16 cellular contexts compared by ENCODE assay signal in genomic region chr11:118511576-118511975, GRCh38. TPM values are rescaled to one million over a fixed set of nuclear protein-coding genes. Genes with fewer than 3 reads are reported as not detected.
A peak's percentile ranks its signal among the peaks of the same experiment; 100 is the strongest.
DNase-seq lines count a peak whose midpoint lies in the region; ATAC-seq and TF ChIP-seq lines count a peak whose summit lies in the region.
"Had no signal": no experiment of that assay in that cellular context is flagged by ENCODE, and none has a peak within 500 bp of the region (broad histone marks: within the 10 kb centered on the region; RNA-seq: fewer than 3 reads in every experiment).

No MANE protein-coding gene starts in this region.

- H3K27ac Mint-ChIP-seq in CD4-positive, alpha-beta T cell = peak overlapping the region; percentile 24
- H3K27ac Mint-ChIP-seq in GM23338 (peak overlapping the region; percentile 50), natural killer cell (no peak overlapping the region)
- peak overlapping the region; percentile 75 for H3K27ac Mint-ChIP-seq in central memory CD8-positive, alpha-beta T cell (ENCODE audit: low read depth)
- H3K27ac Mint-ChIP-seq: B cell had no signal

- peaks cover 21% of the 10 kb centered on the region for H3K4me1 Mint-ChIP-seq in CD4-positive, alpha-beta T cell (ENCODE audit: low read depth)
- H3K4me1 Mint-ChIP-seq in GM23338 (peaks cover 13% of the 10 kb centered on the region), natural killer cell (peaks cover 7 to 8% of the 10 kb centered on the region in 2 donors)
- H3K4me1 Mint-ChIP-seq in central memory CD8-positive, alpha-beta T cell = peaks cover 9% of the 10 kb centered on the region

- no peaks in the 10 kb centered on the region for H3K27me3 ChIP-seq in CD4-positive, alpha-beta T cell (ENCODE audit: control insufficient read depth, insufficient read depth, low read length)
- H3K27me3 ChIP-seq in GM23338 (ENCODE audit: insufficient read depth) = no peaks in the 10 kb centered on the region
- no peaks in the 10 kb centered on the region for H3K27me3 ChIP-seq in HUES64 (ENCODE audit: insufficient read depth, low read length)
- H3K27me3 ChIP-seq: BLaER1 treated with 17β-estradiol and CSF1 and Interleukin-3, amounts not matched to agents 10 nM and 100 nM had no signal

- intact Hi-C loops in CD4-positive, alpha-beta T cell (cut with DNase I, micrococcal nuclease) = no loop called here
- intact Hi-C loops in natural killer cell (cut with micrococcal nuclease) = no loop called here

- H3F3A ChIP-seq in GM23338 (replicated peaks; ENCODE audit: low read depth) = peaks cover 21% of the 10 kb centered on the region; the same call in 1 of the 2 replicates

- no peaks in the 10 kb centered on the region; the same call in 1 of the 2 replicates for H3K79me2 ChIP-seq in GM23338 (replicated peaks; ENCODE audit: insufficient read depth)

- no peak for ATAC-seq in CD4-positive, alpha-beta T cell (ENCODE audit: poor library complexity)
- ATAC-seq in GM23338 (peak; percentile 82), natural killer cell (no peak), GM21528 (IDR thresholded peaks at IDR 0.05; ENCODE audit: low FRiP score, unreplicated experiment) (no peak)
- no peak for ATAC-seq in central memory CD8-positive, alpha-beta T cell (replicated peaks; ENCODE audit: extremely low read depth, poor library complexity, severe bottlenecking)

- peaks cover 93% of the 10 kb centered on the region for H3K36me3 Mint-ChIP-seq in CD4-positive, alpha-beta T cell (ENCODE audit: low read depth)
- H3K36me3 Mint-ChIP-seq in GM23338 (ENCODE audit: low read depth) (peaks cover 89% of the 10 kb centered on the region), natural killer cell (peaks cover 12% of the 10 kb centered on the region)
- H3K36me3 Mint-ChIP-seq in central memory CD8-positive, alpha-beta T cell (ENCODE audit: insufficient read depth) = peaks cover 74% of the 10 kb centered on the region

- H3K9me2 ChIP-seq in GM23338 (ENCODE audit: insufficient read depth) = no peaks in the 10 kb centered on the region

- POLR2A ChIA-PET in CD4-positive, alpha-beta T cell (lab: Charles Lee) = no interaction called here

- H3K4me1 ChIP-seq in GM23338 (ENCODE audit: insufficient read depth) (0 out of 2 replicates have a peak, but pooled peaks cover 6% of the 10 kb centered on the region), HUES64 (ENCODE audit: insufficient read depth, low read length) (peaks cover 3% of the 10 kb centered on the region; the same call in 1 of the 2 replicates)

- 68% methylated on average over 4 of the region's 4 CpGs for WGBS in HUES64

- H3K36me3 ChIP-seq in GM23338 (ENCODE audit: insufficient read depth) = peaks cover 72% of the 10 kb centered on the region
- peaks cover 96% of the 10 kb centered on the region for H3K36me3 ChIP-seq in HUES64 (ENCODE audit: insufficient read depth, low read length)

- H3K27ac ChIP-seq in CD4-positive, alpha-beta T cell (ENCODE audit: low read depth, low read length) = no peak overlapping the region
- H3K27ac ChIP-seq in GM23338 (ENCODE audit: low read depth) = peak overlapping the region; percentile 65; the same call in 1 of the 2 replicates
- peak overlapping the region; percentile 58; the same call in 1 of the 2 replicates for H3K27ac ChIP-seq in HUES64 (ENCODE audit: low read depth, low read length)
- H3K27ac ChIP-seq: HL-60, KMS-11 had no signal

- H3K9ac ChIP-seq in HUES64 (ENCODE audit: low read depth, low read length) = no peak overlapping the region
- H3K9ac ChIP-seq: BLaER1 treated with 17β-estradiol and CSF1 and Interleukin-3, amounts not matched to agents 10 nM and 100 nM; KMS-11 had no signal

- TF ChIP-seq CTCF in CD4-positive, alpha-beta T cell (IDR thresholded peaks at IDR 0.05) = no peak
- TF ChIP-seq CTCF in GM23338 (conservative IDR thresholded peaks at IDR 0.05; ENCODE audit: low read depth in 2 of 2) = no peak
- no peak for TF ChIP-seq CTCF in natural killer cell (IDR thresholded peaks at IDR 0.05)

- no peak for DNase-seq in CD4-positive, alpha-beta T cell
- DNase-seq in GM23338 (ENCODE audit: low spot score) (peak; percentile 14), HuH-7 (ENCODE audit: low spot score) (no peak), natural killer cell (no peak)
- no peak for DNase-seq in central memory CD8-positive, alpha-beta T cell (ENCODE audit: low spot score in 2 of 2)
- DNase-seq in stimulated activated CD4-positive, alpha-beta T cell treated with anti-CD3 and anti-CD28 coated beads, Interleukin-4, amount 100 ng/mL, for 24 hours = no peak
- DNase-seq: CD8-positive, alpha-beta memory T cell; COR-L47; HCEC 1CT had no signal

- H2AFZ ChIP-seq in GM23338 = no peak overlapping the region

- no peak overlapping the region for H3K4me3 Mint-ChIP-seq in CD4-positive, alpha-beta T cell
- H3K4me3 Mint-ChIP-seq in GM23338 = no peak overlapping the region
- no peak overlapping the region for H3K4me3 Mint-ChIP-seq in central memory CD8-positive, alpha-beta T cell
- H3K4me3 Mint-ChIP-seq in natural killer cell = no peak overlapping the region
- H3K4me3 Mint-ChIP-seq: B cell; CD8-positive, alpha-beta memory T cell had no signal

- 0 out of 2 replicates have a peak overlapping the region, but pooled peaks have one; percentile 13 for H3K4me2 ChIP-seq in GM23338
- H3K4me2 ChIP-seq: BLaER1 treated with 17β-estradiol and CSF1 and Interleukin-3, amounts not matched to agents 10 nM and 100 nM; KMS-11 had no signal

- no peaks in the 10 kb centered on the region for H3K9me3 Mint-ChIP-seq in CD4-positive, alpha-beta T cell
- H3K9me3 Mint-ChIP-seq in GM23338 = no peaks in the 10 kb centered on the region
- H3K9me3 Mint-ChIP-seq in central memory CD8-positive, alpha-beta T cell = no peaks in the 10 kb centered on the region
- no peaks in the 10 kb centered on the region for H3K9me3 Mint-ChIP-seq in natural killer cell
- H3K9me3 Mint-ChIP-seq: CD8-positive, alpha-beta memory T cell had no signal

- H3K9me3 ChIP-seq in CD4-positive, alpha-beta T cell (ENCODE audit: control insufficient read depth, low read length) = no peaks in the 10 kb centered on the region
- no peaks in the 10 kb centered on the region for H3K9me3 ChIP-seq in HUES64 (ENCODE audit: insufficient read depth, low read depth, low read length)
- H3K9me3 ChIP-seq: BLaER1 treated with 17β-estradiol and CSF1 and Interleukin-3, amounts not matched to agents 10 nM and 100 nM had no signal

- no peaks in the 10 kb centered on the region for H3K27me3 Mint-ChIP-seq in CD4-positive, alpha-beta T cell
- H3K27me3 Mint-ChIP-seq in GM23338 (ENCODE audit: insufficient read depth, low read depth, poor library complexity) (no peaks in the 10 kb centered on the region), natural killer cell (ENCODE audit: low read depth in 2 of 2) (no peaks in the 10 kb centered on the region)
- no peaks in the 10 kb centered on the region for H3K27me3 Mint-ChIP-seq in central memory CD8-positive, alpha-beta T cell
- H3K27me3 Mint-ChIP-seq: B cell; CD8-positive, alpha-beta memory T cell had no signal

- CTCF ChIA-PET in CD4-positive, alpha-beta T cell (lab: Charles Lee) = no interaction called here

- H3K4me3 ChIP-seq in GM23338 (no peak overlapping the region), HUES64 (ENCODE audit: low read length) (no peak overlapping the region)
- H3K4me3 ChIP-seq: BLaER1 treated with 17β-estradiol and CSF1 and Interleukin-3, amounts not matched to agents 10 nM and 100 nM had no signal

- H4K20me1 ChIP-seq in GM23338 (replicated peaks; ENCODE audit: insufficient read depth) = no peaks in the 10 kb centered on the region; the same call in 1 of the 2 replicates

TF ChIP-seq in GM23338, 12 proteins besides CTCF, POLR2A, EP300 and RAD21 (continues in another document):
- no peak for TF ChIP-seq NANOG (IDR thresholded peaks at IDR 0.05; ENCODE audit: borderline replicate concordance)
- TF ChIP-seq EZH2phosphoT487 (IDR thresholded peaks at IDR 0.05; ENCODE audit: unreplicated experiment) = no peak
- TF ChIP-seq POLR2AphosphoS5 (IDR thresholded peaks at IDR 0.05; ENCODE audit: low read depth) = no peak
- TF ChIP-seq JUNB (IDR thresholded peaks at IDR 0.05; ENCODE audit: unreplicated experiment) = no peak
- no peak for TF ChIP-seq EZH2 (IDR thresholded peaks at IDR 0.05; ENCODE audit: low read depth, unreplicated experiment)
- no peak for TF ChIP-seq ZNF331 (CRISPR knock-in tag; IDR thresholded peaks at IDR 0.05; ENCODE audit: low read depth)
- no peak for TF ChIP-seq ZNF114 (CRISPR knock-in tag; IDR thresholded peaks at IDR 0.05)
- TF ChIP-seq CREB1 (CRISPR knock-in tag; IDR thresholded peaks at IDR 0.05; ENCODE audit: low read depth) = no peak

RNA-seq across cellular contexts. Expression of gene TTC36, which starts 15.7 kb away (rescaled TPM):
- total RNA-seq in CD4-positive, alpha-beta T cell = under 1 TPM; 0.30 to 0.56 TPM
- 1.0 and 3.5 TPM in 2 replicates for total RNA-seq in GM23338 (2014; rRNA removed; shearing (Covaris generic))
- polyA plus RNA-seq in GM23338 (2016; fragmentation: Nextera tagmentation; extraction: Ambion mirVana) = 0.40 TPM in 1 of 2 replicates, not detected in the other
- polyA plus RNA-seq in HUES64 (2013, experiment 1 of 2) = not detected
- not detected for polyA plus RNA-seq in HUES64 (2013, experiment 2 of 2)
- total RNA-seq in natural killer cell = under 1 TPM in 1 of 3 donors, not detected in 2; 0.43 TPM
- total RNA-seq: A172 had no signal
- polyA plus RNA-seq: CD8-positive, alpha-beta memory T cell had no signal

RNA-seq across cellular contexts. Expression of gene TMEM25, which starts 19.4 kb away (rescaled TPM):
- total RNA-seq in CD4-positive, alpha-beta T cell = 10 to 100 TPM; 18.3 to 18.5 TPM
- total RNA-seq in GM23338 (2014; rRNA removed; shearing (Covaris generic)) = 17.7 and 25.4 TPM in 2 replicates
- polyA plus RNA-seq in GM23338 (2016; fragmentation: Nextera tagmentation; extraction: Ambion mirVana) = 11.4 and 11.7 TPM in 2 replicates
- polyA plus RNA-seq in HUES64 (2013, experiment 1 of 2) = 8.2 TPM
- 8.7 TPM for polyA plus RNA-seq in HUES64 (2013, experiment 2 of 2)
- total RNA-seq in natural killer cell = 10 to 100 TPM in 1 of 3 donors, 1 to 10 TPM in 2; 4.1 to 11.0 (median 9.3) TPM

RNA-seq across cellular contexts. Expression of gene IFT46, which starts 54.2 kb away (rescaled TPM):
- 1 to 10 TPM; 4.9 to 6.3 TPM for total RNA-seq in CD4-positive, alpha-beta T cell
- 11.1 and 12.8 TPM in 2 replicates for total RNA-seq in GM23338 (2014; rRNA removed; shearing (Covaris generic))
- 4.3 and 4.6 TPM in 2 replicates for polyA plus RNA-seq in GM23338 (2016; fragmentation: Nextera tagmentation; extraction: Ambion mirVana)
- 9.0 TPM for polyA plus RNA-seq in HUES64 (2013, experiment 1 of 2)
- polyA plus RNA-seq in HUES64 (2013, experiment 2 of 2) = 13.6 TPM
- 1 to 10 TPM; 7.2 to 9.8 (median 8.1) TPM for total RNA-seq in natural killer cell

Comparison
In these comparisons a context has a peak if more than half of its experiments do, and no peak if none do; other contexts are left out.
1. H3K27ac Mint-ChIP-seq: peak in CD4-positive, alpha-beta T cell (single experiment), GM23338 (single experiment) and central memory CD8-positive, alpha-beta T cell (single experiment); none in natural killer cell (0 of 2).